ENCODE assay signal across 23 cellular contexts in the genomic region with DNA sequence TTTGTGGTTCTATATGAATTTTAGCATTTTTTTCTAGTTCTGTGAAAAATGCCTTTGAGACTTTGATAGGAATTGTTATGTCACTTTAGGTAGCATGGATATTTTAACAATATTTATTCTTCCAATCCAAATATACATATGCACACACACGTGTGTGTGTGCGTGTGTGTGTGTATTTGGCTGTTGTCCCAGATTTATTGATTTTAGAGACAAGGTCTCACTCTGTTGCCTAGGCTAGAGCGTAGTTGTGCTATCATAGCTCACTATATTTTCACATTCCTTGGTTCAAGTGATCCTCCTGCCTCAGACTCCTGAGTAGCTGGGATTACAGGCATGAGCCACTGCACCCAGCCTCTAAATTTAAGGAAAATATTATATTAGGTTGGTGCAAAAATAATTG.
DNase-seq lines count a peak whose midpoint lies in the region; ATAC-seq and TF ChIP-seq lines count a peak whose summit lies in the region.
"Had no signal": no experiment of that assay in that cellular context is flagged by ENCODE, and none has a peak within 500 bp of the region (broad histone marks: within the 10 kb centered on the region; RNA-seq: fewer than 3 reads in every experiment).

No MANE protein-coding gene starts in this region.

- no peaks in the 10 kb centered on the region for H3K9me3 Mint-ChIP-seq in MCF 10A (ENCODE audit: unreplicated experiment)
- H3K9me3 Mint-ChIP-seq: CD8-positive, alpha-beta T cell had no signal

- CTCF ChIA-PET in MCF 10A (lab: Yijun Ruan, JAX), result interaction anchor here (0.6 kb wide), 2 partner anchors 440 to 1020 kb away, joined by 3 to 4 read pairs; no protein-coding TSS in a partner anchor

- no peak overlapping the region for H3K4me3 Mint-ChIP-seq in MCF 10A (ENCODE audit: unreplicated experiment)
- H3K4me3 Mint-ChIP-seq: B cell; CD4-positive, CD25-positive, alpha-beta regulatory T cell; CD8-positive, alpha-beta T cell had no signal

- H3K27ac Mint-ChIP-seq in MCF 10A (ENCODE audit: low read depth, unreplicated experiment), result no peak overlapping the region
- H3K27ac Mint-ChIP-seq: B cell; CD8-positive, alpha-beta T cell had no signal

- BruUV-seq in MCF 10A (replicated peaks; lab: Mats Ljungman, UMichigan), result no TSS peak

- TF ChIP-seq POLR2A in right lobe of liver (IDR thresholded peaks at IDR 0.05) (no peak), spleen (IDR thresholded peaks at IDR 0.05) (no peak)

- no peaks in the 10 kb centered on the region for H3K9me3 ChIP-seq in right lobe of liver
- H3K9me3 ChIP-seq in spleen, result no peaks in the 10 kb centered on the region
- H3K9me3 ChIP-seq: BLaER1 had no signal

- H3K27ac ChIP-seq in right lobe of liver (no peak overlapping the region), spleen (no peak overlapping the region)
- H3K27ac ChIP-seq: 22Rv1, BLaER1, C4-2B, GM23248 had no signal

- H3K36me3 Mint-ChIP-seq in MCF 10A (ENCODE audit: insufficient read depth, unreplicated experiment), result no peaks in the 10 kb centered on the region
- H3K36me3 Mint-ChIP-seq: CD4-positive, CD25-positive, alpha-beta regulatory T cell; CD8-positive, alpha-beta T cell had no signal

- ATAC-seq in left lobe of liver (peak; percentile 82), right lobe of liver (peak; percentile 56 to 83 (median 80))
- ATAC-seq: CD8-positive, alpha-beta T cell; GM12878 had no signal

- H3K4me1 Mint-ChIP-seq in MCF 10A (ENCODE audit: insufficient read depth, unreplicated experiment), result peaks cover 8% of the 10 kb centered on the region
- H3K4me1 Mint-ChIP-seq: CD4-positive, CD25-positive, alpha-beta regulatory T cell had no signal

- no peaks in the 10 kb centered on the region for H3K27me3 ChIP-seq in right lobe of liver
- H3K27me3 ChIP-seq in spleen (replicated peaks in 1 of 7), result no peaks in the 10 kb centered on the region
- H3K27me3 ChIP-seq: BLaER1 had no signal

- H3K36me3 ChIP-seq in right lobe of liver (no peaks in the 10 kb centered on the region), spleen (no peaks in the 10 kb centered on the region)
- H3K36me3 ChIP-seq: BLaER1 had no signal

- no peaks in the 10 kb centered on the region for H3K27me3 Mint-ChIP-seq in MCF 10A (ENCODE audit: insufficient read depth, unreplicated experiment)
- H3K27me3 Mint-ChIP-seq: B cell had no signal

- intact Hi-C loops in right lobe of liver (cut with DNase I), result no loop called here
- intact Hi-C loops in spleen (cut with DNase I; ENCODE audit: low total_unique reads), result no loop called here
- intact Hi-C loops in MCF 10A (cut with micrococcal nuclease), result no loop called here
- intact Hi-C loops in head of caudate nucleus (cut with DNase I), result no loop called here

- DNase-seq in NCI-H1092 treated with DMSO at 0.1 percent for 48 hours (lab: John Stamatoyannopoulos, UW), result peak; percentile 11
- no peak for DNase-seq in NCI-H1092 (lab: John Stamatoyannopoulos, UW)
- no peak for DNase-seq in left lobe of liver (ENCODE audit: low spot score)
- DNase-seq in right lobe of liver, result no peak
- DNase-seq in spleen, result no peak
- DNase-seq in MCF 10A (ENCODE audit: unreplicated experiment), result no peak
- DNase-seq in head of caudate nucleus, result no peak
- DNase-seq in activated naive CD4-positive, alpha-beta T cell treated with anti-CD3 and anti-CD28 coated beads, Interleukin-2, amount 50 U/mL, for 16 hours, result no peak
- DNase-seq: Caco-2; CD4-positive, CD25-positive, alpha-beta regulatory T cell; CD8-positive, alpha-beta T cell; DMS 273 treated with DMSO at 0.1 percent for 48 hours; DMS79; EL; GDM1; GM23248; H7; HCEC 1CT had no signal

- peaks cover 0 to 28% (median 10%) of the 10 kb centered on the region in 4 donors for H3K4me1 ChIP-seq in right lobe of liver
- H3K4me1 ChIP-seq in spleen, result peaks cover 0 to 14% (median 3%) of the 10 kb centered on the region in 6 donors
- H3K4me1 ChIP-seq: Caco-2 had no signal

- POLR2A ChIA-PET in MCF 10A (lab: Yijun Ruan, JAX), result no interaction called here

- TF ChIP-seq CTCF in right lobe of liver (IDR thresholded peaks at IDR 0.05) (no peak), spleen (IDR thresholded peaks at IDR 0.05 in 8 of 11, conservative IDR thresholded peaks at IDR 0.05 in 3 of 11) (no peak), MCF 10A (IDR thresholded peaks at IDR 0.05; ENCODE audit: unreplicated experiment) (no peak)

- H3K4me3 ChIP-seq in right lobe of liver (no peak overlapping the region), spleen (no peak overlapping the region)
- H3K4me3 ChIP-seq: BLaER1, GM12878, GM23248 had no signal

- 12% methylated on average over 3 of the region's 3 CpGs for WGBS in right lobe of liver (ENCODE audit: insufficient coverage, low coverage, low lambda C conversion rate, missing lambda C conversion rate)
- 83 to 96% (median 88%) methylated on average over 3 of the region's 3 CpGs for WGBS in spleen, 5 donors
